In the genomic region with DNA sequence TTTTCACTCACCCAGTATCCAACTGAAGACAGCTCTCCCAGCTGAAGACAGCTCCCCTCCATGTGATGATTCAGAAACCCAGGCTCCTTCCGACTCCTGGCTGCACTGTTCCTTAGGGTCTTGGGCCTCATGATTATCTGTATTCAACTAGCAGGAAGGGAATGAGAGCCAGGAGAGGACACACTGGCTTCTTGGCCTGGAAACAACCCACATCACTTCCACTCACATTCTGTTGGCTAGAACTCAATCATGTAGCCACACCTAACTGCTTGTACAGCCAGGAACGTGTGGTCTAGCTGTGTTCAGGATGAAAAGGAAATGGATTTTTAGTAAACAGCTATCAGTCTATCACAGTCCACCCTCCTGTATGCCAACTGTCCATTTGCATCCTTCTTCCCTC, we compare ENCODE assay signal across 17 cellular contexts.
"Had no signal": no experiment of that assay in that cellular context is flagged by ENCODE, and none has a peak within 500 bp of the region (broad histone marks: within the 10 kb centered on the region; RNA-seq: fewer than 3 reads in every experiment).

No MANE protein-coding gene starts in this region.

- DNase-seq: activated B cell treated with CpG ODN at 0.5 μM for 24 hours; activated CD4-positive, alpha-beta T cell treated with anti-CD3 and anti-CD28 coated beads, Interleukin-2, amount 50 U/mL, for 4 hours; activated CD8-positive, alpha-beta memory T cell treated with anti-CD3 and anti-CD28 coated beads, Interleukin-2, amount 10 ng/mL, durations not matched to agents 7 days and 5 days; activated effector memory CD4-positive, alpha-beta T cell treated with anti-CD3 and anti-CD28 coated beads, Interleukin-2, amount 50 U/mL, for 16 hours; activated naive CD8-positive, alpha-beta T cell treated with anti-CD3 and anti-CD28 coated beads, Interleukin-2, amount 10 ng/mL, durations not matched to agents 7 days and 5 days; activated T-cell treated with anti-CD3 and anti-CD28 coated beads, Interleukin-2, amount 50 U/mL, for 24 hours; aorta; effector memory CD8-positive, alpha-beta T cell; glutamatergic neuron; retina; uterus had no signal

- H3K27me3 ChIP-seq: neutrophil, uterus had no signal

- H3K4me3 ChIP-seq: coronary artery, uterus had no signal

- H3K36me3 ChIP-seq: neutrophil, uterus had no signal

- H3K9me3 ChIP-seq: neutrophil, uterus had no signal

- FAIRE-seq: islet of Langerhans, small intestine, TTC549 had no signal

- H3K27ac ChIP-seq: coronary artery, epithelial cell of prostate, neutrophil, uterus had no signal

- H3K4me1 ChIP-seq: uterus had no signal
